Comparison of ENCODE assay signal across 8 cellular contexts in the genomic region with DNA sequence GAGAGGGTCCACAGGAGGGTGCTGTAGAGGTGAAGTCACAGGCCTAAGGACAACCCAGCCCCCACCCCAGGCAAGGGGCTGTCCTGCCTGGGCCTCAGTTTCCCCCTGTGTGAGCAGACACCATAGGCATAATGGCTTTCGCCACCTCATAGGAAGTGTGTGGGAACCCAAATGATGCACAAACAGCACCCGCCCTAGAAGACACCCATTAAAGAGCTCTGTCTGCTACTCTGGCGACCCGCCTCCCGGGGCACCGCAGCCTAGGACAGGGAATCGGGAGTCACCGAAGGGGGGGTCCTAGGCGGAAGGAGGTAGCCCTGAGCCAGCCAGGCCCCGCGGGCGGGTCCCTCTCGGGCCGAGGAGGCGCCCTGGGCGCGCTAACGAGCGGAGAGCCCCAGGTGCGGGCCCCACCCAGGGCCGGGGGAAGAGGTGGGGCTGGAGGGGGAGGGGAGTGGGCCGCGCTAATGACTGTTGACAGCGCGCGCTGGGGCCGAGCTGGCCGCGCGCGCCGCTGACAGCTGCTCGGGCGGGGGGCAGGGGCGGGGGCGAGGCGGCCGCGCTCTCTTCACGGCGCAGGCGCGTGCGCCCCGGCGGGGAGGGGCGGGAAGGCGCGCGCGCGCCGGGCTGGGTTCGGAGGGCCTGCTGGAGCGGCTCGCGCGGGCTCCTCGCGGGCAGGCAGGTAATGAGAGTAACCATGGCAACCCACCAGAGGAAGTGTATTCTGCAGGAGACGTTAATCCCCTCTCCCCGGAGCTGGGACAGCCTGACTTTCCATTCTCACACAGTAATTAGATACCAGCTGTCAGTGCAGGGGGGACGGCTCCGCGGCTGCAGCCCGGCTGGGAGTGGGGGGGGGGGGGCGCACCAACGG. TPM values are rescaled to one million over a fixed set of nuclear protein-coding genes. Genes with fewer than 3 reads are reported as not detected.
DNase-seq lines count a peak whose midpoint lies in the region; ATAC-seq and TF ChIP-seq lines count a peak whose summit lies in the region.

No MANE protein-coding gene starts in this region.

- intact Hi-C loops in right cardiac atrium (cut with DNase I): loop anchor here in 1 of 4 donors (5.0 kb wide), 1 partner anchor 111 kb away; no protein-coding TSS in a partner anchor

- peak; percentile 44; the same call in 2 of the 3 replicates for ATAC-seq in SK-N-SH treated with all-trans-retinoic acid at 6 μM for 48 hours
- ATAC-seq in activated naive CD8-positive, alpha-beta T cell treated with anti-CD3 and anti-CD28 coated beads, Interleukin-2, amount 10 ng/mL, durations not matched to agents 7 days and 5 days (ENCODE audit: low read depth): peak; percentile 55
- peak; percentile 59 to 69 for ATAC-seq in right cardiac atrium
- ATAC-seq in HG02870 (IDR thresholded peaks at IDR 0.05; ENCODE audit: unreplicated experiment): no peak

- H4K20me1 ChIP-seq in BLaER1 treated with 17β-estradiol and CSF1 and Interleukin-3, amounts not matched to agents 10 nM and 100 nM: peaks cover 0 to 46% (median 6%) of the 10 kb centered on the region in 11 experiments; a peak in 13 of 22 replicates

- peaks cover 63 to 94% (median 85%) of the 10 kb centered on the region in 10 experiments for H3K4me1 ChIP-seq in BLaER1 treated with 17β-estradiol and CSF1 and Interleukin-3, amounts not matched to agents 10 nM and 100 nM
- H3K4me1 ChIP-seq in right cardiac atrium (ENCODE audit: control insufficient read depth, insufficient read depth, low read length) (peaks cover 2% of the 10 kb centered on the region), rectal smooth muscle tissue (ENCODE audit: control insufficient read depth, insufficient read depth, low read length) (no peaks in the 10 kb centered on the region)

- H3K27me3 Mint-ChIP-seq in activated naive CD8-positive, alpha-beta T cell treated with anti-CD3 and anti-CD28 coated beads, Interleukin-2, amount 10 ng/mL, durations not matched to agents 7 days and 5 days: no peaks in the 10 kb centered on the region

- peak; percentile 92 for DNase-seq in GM20000 (ENCODE audit: low spot score)
- peak; percentile 75 for DNase-seq in NAMALWA (ENCODE audit: low spot score)
- peak; percentile 88 for DNase-seq in activated naive CD8-positive, alpha-beta T cell treated with anti-CD3 and anti-CD28 coated beads, Interleukin-2, amount 10 ng/mL, durations not matched to agents 7 days and 5 days
- DNase-seq in right cardiac atrium: peak in 2 of 3 donors; percentile 86 to 88

- H3K4me1 Mint-ChIP-seq in activated naive CD8-positive, alpha-beta T cell treated with anti-CD3 and anti-CD28 coated beads, Interleukin-2, amount 10 ng/mL, durations not matched to agents 7 days and 5 days: peaks cover 66% of the 10 kb centered on the region

- WGBS in right cardiac atrium: 2% methylated on average over 67 of the region's 68 CpGs

- peak overlapping the region; percentile 99 for H3K27ac Mint-ChIP-seq in activated naive CD8-positive, alpha-beta T cell treated with anti-CD3 and anti-CD28 coated beads, Interleukin-2, amount 10 ng/mL, durations not matched to agents 7 days and 5 days

- peak overlapping the region in 7 of 11 experiments; percentile 30 to 65 (median 55); a peak in 11 of 22 replicates for H3K27ac ChIP-seq in BLaER1 treated with 17β-estradiol and CSF1 and Interleukin-3, amounts not matched to agents 10 nM and 100 nM
- H3K27ac ChIP-seq in right cardiac atrium (ENCODE audit: low read length) (no peak overlapping the region), rectal smooth muscle tissue (ENCODE audit: low read depth, low read length) (no peak overlapping the region)

- H3K4me3 ChIP-seq in BLaER1 treated with 17β-estradiol and CSF1 and Interleukin-3, amounts not matched to agents 10 nM and 100 nM: peak overlapping the region; percentile 53 to 72 (median 60)
- H3K4me3 ChIP-seq in right cardiac atrium (ENCODE audit: low read length): peak overlapping the region; percentile 61
- peak overlapping the region; percentile 74 for H3K4me3 ChIP-seq in rectal smooth muscle tissue (ENCODE audit: low read length)

- no peaks in the 10 kb centered on the region for H3K27me3 ChIP-seq in BLaER1 treated with 17β-estradiol and CSF1 and Interleukin-3, amounts not matched to agents 10 nM and 100 nM
- H3K27me3 ChIP-seq in right cardiac atrium (ENCODE audit: control insufficient read depth, insufficient read depth) (no peaks in the 10 kb centered on the region), rectal smooth muscle tissue (ENCODE audit: control insufficient read depth, insufficient read depth, low read length) (peaks cover 2% of the 10 kb centered on the region)

- TF ChIP-seq CTCF in GM20000 (IDR thresholded peaks at IDR 0.05; ENCODE audit: extremely low read depth, missing control alignments): no peak

- peaks cover 3% of the 10 kb centered on the region for H3K36me3 Mint-ChIP-seq in activated naive CD8-positive, alpha-beta T cell treated with anti-CD3 and anti-CD28 coated beads, Interleukin-2, amount 10 ng/mL, durations not matched to agents 7 days and 5 days

- H3K9me3 ChIP-seq in BLaER1 treated with 17β-estradiol and CSF1 and Interleukin-3, amounts not matched to agents 10 nM and 100 nM (replicated peaks in 1 of 11): no peaks in the 10 kb centered on the region
- no peaks in the 10 kb centered on the region for H3K9me3 ChIP-seq in right cardiac atrium (ENCODE audit: control insufficient read depth, low read length)

- H3K4me3 Mint-ChIP-seq in activated naive CD8-positive, alpha-beta T cell treated with anti-CD3 and anti-CD28 coated beads, Interleukin-2, amount 10 ng/mL, durations not matched to agents 7 days and 5 days: peak overlapping the region; percentile 88

- no peaks in the 10 kb centered on the region for H3K9me3 Mint-ChIP-seq in activated naive CD8-positive, alpha-beta T cell treated with anti-CD3 and anti-CD28 coated beads, Interleukin-2, amount 10 ng/mL, durations not matched to agents 7 days and 5 days

- H3K9ac ChIP-seq in BLaER1 treated with 17β-estradiol and CSF1 and Interleukin-3, amounts not matched to agents 10 nM and 100 nM: peak overlapping the region in 8 of 11 experiments; percentile 21 to 64 (median 49); a peak in 13 of 22 replicates
- H3K9ac ChIP-seq in rectal smooth muscle tissue (ENCODE audit: low read length): no peak overlapping the region

- POLR2A ChIA-PET in activated naive CD8-positive, alpha-beta T cell treated with anti-CD3 and anti-CD28 coated beads, Interleukin-2, amount 10 ng/mL, durations not matched to agents 7 days and 5 days (lab: Charles Lee): interaction anchor here (0.7 to 9.2 kb wide), 12 partner anchors 10 to 284 kb away, joined by 3 to 248 read pairs (median 6); partner anchors contain the start of genes ASXL1, MAPRE1 and NOL4L

- H3K4me2 ChIP-seq in BLaER1 treated with 17β-estradiol and CSF1 and Interleukin-3, amounts not matched to agents 10 nM and 100 nM: peak overlapping the region; percentile 87 to 100 (median 98)

- no peaks in the 10 kb centered on the region for H3K36me3 ChIP-seq in BLaER1 treated with 17β-estradiol and CSF1 and Interleukin-3, amounts not matched to agents 10 nM and 100 nM
- H3K36me3 ChIP-seq in rectal smooth muscle tissue (ENCODE audit: control insufficient read depth, insufficient read depth, low read length): no peaks in the 10 kb centered on the region

TF ChIP-seq in SK-N-SH treated with all-trans-retinoic acid at 6 μM for 48 hours, 23 proteins besides CTCF, POLR2A, EP300 and RAD21 (continues in another document):
- TF ChIP-seq SNAI2 (CRISPR knock-in tag; IDR thresholded peaks at IDR 0.05) (no peak), ZNF565 (CRISPR knock-in tag; conservative IDR thresholded peaks at IDR 0.05; ENCODE audit: low read depth) (no peak), TSHZ2 (CRISPR knock-in tag; IDR thresholded peaks at IDR 0.05) (no peak), BACH2 (CRISPR knock-in tag; IDR thresholded peaks at IDR 0.05; ENCODE audit: borderline replicate concordance) (no peak), TOX (CRISPR knock-in tag; IDR thresholded peaks at IDR 0.05; ENCODE audit: borderline replicate concordance) (no peak)
- TF ChIP-seq, protein P1, sequence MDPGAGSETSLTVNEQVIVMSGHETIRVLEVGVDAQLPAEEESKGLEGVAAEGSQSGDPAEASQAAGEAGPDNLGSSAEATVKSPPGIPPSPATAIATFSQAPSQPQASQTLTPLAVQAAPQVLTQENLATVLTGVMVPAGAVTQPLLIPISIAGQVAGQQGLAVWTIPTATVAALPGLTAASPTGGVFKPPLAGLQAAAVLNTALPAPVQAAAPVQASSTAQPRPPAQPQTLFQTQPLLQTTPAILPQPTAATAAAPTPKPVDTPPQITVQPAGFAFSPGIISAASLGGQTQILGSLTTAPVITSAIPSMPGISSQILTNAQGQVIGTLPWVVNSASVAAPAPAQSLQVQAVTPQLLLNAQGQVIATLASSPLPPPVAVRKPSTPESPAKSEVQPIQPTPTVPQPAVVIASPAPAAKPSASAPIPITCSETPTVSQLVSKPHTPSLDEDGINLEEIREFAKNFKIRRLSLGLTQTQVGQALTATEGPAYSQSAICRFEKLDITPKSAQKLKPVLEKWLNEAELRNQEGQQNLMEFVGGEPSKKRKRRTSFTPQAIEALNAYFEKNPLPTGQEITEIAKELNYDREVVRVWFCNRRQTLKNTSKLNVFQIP (CRISPR knock-in tag; IDR thresholded peaks at IDR 0.05; ENCODE audit: borderline replicate concordance, low read depth): no peak

RNA-seq across cellular contexts. Expression of gene NOL4L, which starts 48.9 kb away (rescaled TPM):
- total RNA-seq in activated naive CD8-positive, alpha-beta T cell treated with anti-CD3 and anti-CD28 coated beads, Interleukin-2, amount 10 ng/mL, durations not matched to agents 7 days and 5 days: 10 to 100 TPM; 39.1 to 41.1 TPM
- total RNA-seq in right cardiac atrium: 10 to 100 TPM in 1 of 4 donors, 1 to 10 TPM in 3; 6.5 to 10.9 (median 8.0) TPM
- polyA plus RNA-seq in right cardiac atrium: 8.3 TPM

Comparison
In these comparisons a context has a peak if more than half of its experiments do, and no peak if none do; other contexts are left out.
1. H3K27ac ChIP-seq: peak in BLaER1 treated with 17β-estradiol and CSF1 and Interleukin-3, amounts not matched to agents 10 nM and 100 nM (7 of 11); none in right cardiac atrium (single experiment) and rectal smooth muscle tissue (single experiment).
2. Peak in every context shown above with its lines, with median percentiles within 50 percentile points of each other: H3K4me3 ChIP-seq and DNase-seq.